In genomic region chr9:84419203-84419602, GRCh38 we compare ENCODE assay signal across 17 cellular contexts.
DNase-seq lines count a peak whose midpoint lies in the region; ATAC-seq, FAIRE-seq and TF ChIP-seq lines count a peak whose summit lies in the region.
"Had no signal": no experiment of that assay in that cellular context is flagged by ENCODE, and none has a peak within 500 bp of the region (broad histone marks: within the 10 kb centered on the region; RNA-seq: fewer than 3 reads in every experiment).

No MANE protein-coding gene starts in this region.

- H3K4me1 Mint-ChIP-seq in activated T-helper 2 cell treated with anti-CD3 and anti-CD28 coated beads, Interferon-gamma antibody, Interleukin-2, Interleukin-4, amounts not matched to agents 10 μg/mL and 5 μg/mL and 100 μg/mL, durations not matched to agents 14 hours and 24 hours and 36 hours (ENCODE audit: low read depth) = no peaks in the 10 kb centered on the region
- H3K4me1 Mint-ChIP-seq: activated naive CD4-positive, alpha-beta T cell treated with anti-CD3 and anti-CD28 coated beads, Interleukin-2, amount 50 U/mL, for 24 hours had no signal

- H3K4me1 ChIP-seq in K562 (replicated peaks in 1 of 2; ENCODE audit: control insufficient read depth in 2 of 2, insufficient read depth in 2 of 2, low read length in 2 of 2) (no peaks in the 10 kb centered on the region), right lobe of liver (no peaks in the 10 kb centered on the region)
- H3K4me1 ChIP-seq: pancreas, SJCRH30, suprapubic skin had no signal

- no peak overlapping the region for H3K9ac ChIP-seq in K562 (ENCODE audit: insufficient read depth in 1 of 2, low read depth in 2 of 2, low read length in 2 of 2)

- no peak for FAIRE-seq in K562 (lab: Jason Lieb, UNC)
- FAIRE-seq: pancreas had no signal

- TF ChIP-seq EP300 in K562 (IDR thresholded peaks at IDR 0.05; ENCODE audit: low read length) = no peak

- H3K27me3 ChIP-seq in K562 (ENCODE audit: control insufficient read depth in 2 of 2, insufficient read depth in 2 of 2, low read length in 2 of 2) (no peaks in the 10 kb centered on the region), right lobe of liver (no peaks in the 10 kb centered on the region)
- H3K27me3 ChIP-seq: hepatocyte, pancreas, suprapubic skin had no signal

- intact Hi-C loops in K562 (cut with micrococcal nuclease) (no loop called here), right lobe of liver (cut with DNase I) (no loop called here)
- intact Hi-C loops in activated T-helper 2 cell treated with anti-CD3 and anti-CD28 coated beads, Interferon-gamma antibody, Interleukin-2, Interleukin-4, amounts not matched to agents 10 μg/mL and 5 μg/mL and 100 μg/mL, durations not matched to agents 14 hours and 24 hours and 36 hours (cut with micrococcal nuclease) = no loop called here

- H3K4me2 ChIP-seq in K562 (ENCODE audit: insufficient read depth, low read length) = no peak overlapping the region
- H3K4me2 ChIP-seq: hepatocyte had no signal

- no peaks in the 10 kb centered on the region for H3K36me3 Mint-ChIP-seq in activated T-helper 2 cell treated with anti-CD3 and anti-CD28 coated beads, Interferon-gamma antibody, Interleukin-2, Interleukin-4, amounts not matched to agents 10 μg/mL and 5 μg/mL and 100 μg/mL, durations not matched to agents 14 hours and 24 hours and 36 hours (ENCODE audit: low read depth)
- H3K36me3 Mint-ChIP-seq: activated naive CD4-positive, alpha-beta T cell treated with anti-CD3 and anti-CD28 coated beads, Interleukin-2, amount 50 U/mL, for 24 hours had no signal

- H3K9me3 Mint-ChIP-seq in activated T-helper 2 cell treated with anti-CD3 and anti-CD28 coated beads, Interferon-gamma antibody, Interleukin-2, Interleukin-4, amounts not matched to agents 10 μg/mL and 5 μg/mL and 100 μg/mL, durations not matched to agents 14 hours and 24 hours and 36 hours = peaks cover 5% of the 10 kb centered on the region
- H3K9me3 Mint-ChIP-seq: activated naive CD4-positive, alpha-beta T cell treated with anti-CD3 and anti-CD28 coated beads, Interleukin-2, amount 50 U/mL, for 24 hours had no signal

- no peak for ATAC-seq in K562
- ATAC-seq in right lobe of liver = peak; percentile 47 to 71 (median 52)
- no peak for ATAC-seq in GM21390 (IDR thresholded peaks at IDR 0.05; ENCODE audit: unreplicated experiment)

- CTCF ChIA-PET in K562 (lab: Yijun Ruan, JAX; ENCODE audit: low intra/inter-chr PET ratio) = no interaction called here

- no peak overlapping the region for H3K27ac Mint-ChIP-seq in activated T-helper 2 cell treated with anti-CD3 and anti-CD28 coated beads, Interferon-gamma antibody, Interleukin-2, Interleukin-4, amounts not matched to agents 10 μg/mL and 5 μg/mL and 100 μg/mL, durations not matched to agents 14 hours and 24 hours and 36 hours
- H3K27ac Mint-ChIP-seq: activated naive CD4-positive, alpha-beta T cell treated with anti-CD3 and anti-CD28 coated beads, Interleukin-2, amount 50 U/mL, for 24 hours had no signal

- DNase-seq in ELR (ENCODE audit: low read depth) (peak; percentile 2), M059J (ENCODE audit: low read depth) (peak; percentile 10), K562 (ENCODE audit: extremely low read depth in 1 of 4, low spot score in 3 of 4) (no peak), right lobe of liver (no peak), GM13977 (ENCODE audit: low spot score) (no peak), DMS114 treated with DMSO at 0.1 percent for 48 hours (lab: John Stamatoyannopoulos, UW; ENCODE audit: unreplicated experiment) (no peak)
- no peak for DNase-seq in activated T-helper 2 cell treated with anti-CD3 and anti-CD28 coated beads, Interferon-gamma antibody, Interleukin-2, Interleukin-4, amounts not matched to agents 10 μg/mL and 5 μg/mL and 100 μg/mL, durations not matched to agents 14 hours and 24 hours and 36 hours (ENCODE audit: low spot score)
- DNase-seq: cerebellar nuclear complex, COR-L47, NCI-H187, NCI-H526, pancreas, SJCRH30 had no signal

- BruUV-seq in K562 (replicated peaks; lab: Mats Ljungman, UMichigan) = no TSS peak

- no peak for TF ChIP-seq POLR2A in K562 (conservative IDR thresholded peaks at IDR 0.05)
- no peak for TF ChIP-seq POLR2A in right lobe of liver (IDR thresholded peaks at IDR 0.05)

- TF ChIP-seq CTCF in K562 (IDR thresholded peaks at IDR 0.05 in 2 of 3, conservative IDR thresholded peaks at IDR 0.05 in 1 of 3; ENCODE audit: insufficient read depth in 2 of 3, low read depth in 1 of 3, low read length in 3 of 3) (peak in 2 of 3 experiments; percentile 17 to 22; a peak in 3 of 6 replicates), right lobe of liver (IDR thresholded peaks at IDR 0.05) (peak in 2 of 4 donors; percentile 14 to 31), GM13977 (IDR thresholded peaks at IDR 0.05; ENCODE audit: extremely low read depth, insufficient read depth, missing control alignments) (no peak)

- no peak overlapping the region for H2AFZ ChIP-seq in K562 (ENCODE audit: low read depth, low read length)
- H2AFZ ChIP-seq: hepatocyte had no signal

- H3K36me3 ChIP-seq in K562 (ENCODE audit: control insufficient read depth, insufficient read depth, low read length) (no peaks in the 10 kb centered on the region), right lobe of liver (no peaks in the 10 kb centered on the region)
- H3K36me3 ChIP-seq: pancreas, SJCRH30, suprapubic skin had no signal

- POLR2A ChIA-PET in K562 (lab: Yijun Ruan, JAX) = interaction anchor here (0.5 kb wide), 1 partner anchor 10 kb away, joined by 3 read pairs; no protein-coding TSS in a partner anchor

- TF ChIP-seq RAD21 in K562 (CRISPR knock-in tag; conservative IDR thresholded peaks at IDR 0.05 in 1 of 2, IDR thresholded peaks at IDR 0.05 in 1 of 2) = no peak; a peak in 1 of 4 replicates

- in situ Hi-C loops in K562 (cut with MboI) (loop anchor here (25.0 kb wide), 1 partner anchor 543 kb away; no protein-coding TSS in a partner anchor), GM13977 (cut with MboI; ENCODE audit: low pct_unique_long_range_greater_than_20kb, low sequenced_read_pairs, unreplicated experiment) (no loop called here)

- H3K4me3 ChIP-seq in K562 (no peak overlapping the region), right lobe of liver (no peak overlapping the region)
- H3K4me3 ChIP-seq: hepatocyte, pancreas, SJCRH30, suprapubic skin had no signal

- no peaks in the 10 kb centered on the region for H3K27me3 Mint-ChIP-seq in activated T-helper 2 cell treated with anti-CD3 and anti-CD28 coated beads, Interferon-gamma antibody, Interleukin-2, Interleukin-4, amounts not matched to agents 10 μg/mL and 5 μg/mL and 100 μg/mL, durations not matched to agents 14 hours and 24 hours and 36 hours (ENCODE audit: low read depth)

- WGBS in K562 (ENCODE audit: insufficient coverage, low coverage, missing lambda C conversion rate) = 0% methylated on average over 1 of the region's 2 CpGs
- WGBS in right lobe of liver (ENCODE audit: insufficient coverage, low coverage, low lambda C conversion rate, missing lambda C conversion rate) = 28% methylated on average over 2 of the region's 2 CpGs

- H3K9me3 ChIP-seq in K562 (replicated peaks; ENCODE audit: control insufficient read depth, insufficient read depth, low read depth, low read length) (no peaks in the 10 kb centered on the region), right lobe of liver (no peaks in the 10 kb centered on the region)
- H3K9me3 ChIP-seq: pancreas, SJCRH30, suprapubic skin had no signal

- H3K27ac ChIP-seq in K562 (ENCODE audit: extremely low read depth, low read depth, low read length) = no peak overlapping the region
- no peak overlapping the region for H3K27ac ChIP-seq in right lobe of liver
- H3K27ac ChIP-seq: hepatocyte, pancreas, SJCRH30, suprapubic skin had no signal

- H3K9me1 ChIP-seq in K562 (ENCODE audit: control insufficient read depth, insufficient read depth, low read length) = no peaks in the 10 kb centered on the region

- no peak overlapping the region for H3K4me3 Mint-ChIP-seq in activated T-helper 2 cell treated with anti-CD3 and anti-CD28 coated beads, Interferon-gamma antibody, Interleukin-2, Interleukin-4, amounts not matched to agents 10 μg/mL and 5 μg/mL and 100 μg/mL, durations not matched to agents 14 hours and 24 hours and 36 hours (ENCODE audit: low read depth)
- H3K4me3 Mint-ChIP-seq: activated naive CD4-positive, alpha-beta T cell treated with anti-CD3 and anti-CD28 coated beads, Interleukin-2, amount 50 U/mL, for 24 hours had no signal

- no peaks in the 10 kb centered on the region for H4K20me1 ChIP-seq in K562 (replicated peaks; ENCODE audit: control insufficient read depth, insufficient read depth, low read length)

- no peaks in the 10 kb centered on the region for H3K79me2 ChIP-seq in K562 (ENCODE audit: control insufficient read depth, insufficient read depth, low read length)
- H3K79me2 ChIP-seq: hepatocyte had no signal

TF ChIP-seq in K562, 482 proteins besides CTCF, POLR2A, EP300 and RAD21:
- TF ChIP-seq POLR3A (IDR thresholded peaks at IDR 0.05; ENCODE audit: borderline replicate concordance, extremely low read depth, insufficient read depth, insufficient read length) (no peak), TAF9B (IDR thresholded peaks at IDR 0.05; ENCODE audit: partially characterized antibody) (no peak), BRF2 (IDR thresholded peaks at IDR 0.05; ENCODE audit: borderline replicate concordance, insufficient read depth, insufficient read length) (no peak), PPARD (CRISPR knock-in tag; IDR thresholded peaks at IDR 0.05) (no peak), ZFP1 (CRISPR knock-in tag; IDR thresholded peaks at IDR 0.05) (no peak), TEAD1 (CRISPR knock-in tag; IDR thresholded peaks at IDR 0.05) (no peak), SNRNP70 (optimal IDR thresholded peaks at IDR 0.05; ENCODE audit: low read depth, low read length) (no peak)
- TF ChIP-seq, protein P1, sequence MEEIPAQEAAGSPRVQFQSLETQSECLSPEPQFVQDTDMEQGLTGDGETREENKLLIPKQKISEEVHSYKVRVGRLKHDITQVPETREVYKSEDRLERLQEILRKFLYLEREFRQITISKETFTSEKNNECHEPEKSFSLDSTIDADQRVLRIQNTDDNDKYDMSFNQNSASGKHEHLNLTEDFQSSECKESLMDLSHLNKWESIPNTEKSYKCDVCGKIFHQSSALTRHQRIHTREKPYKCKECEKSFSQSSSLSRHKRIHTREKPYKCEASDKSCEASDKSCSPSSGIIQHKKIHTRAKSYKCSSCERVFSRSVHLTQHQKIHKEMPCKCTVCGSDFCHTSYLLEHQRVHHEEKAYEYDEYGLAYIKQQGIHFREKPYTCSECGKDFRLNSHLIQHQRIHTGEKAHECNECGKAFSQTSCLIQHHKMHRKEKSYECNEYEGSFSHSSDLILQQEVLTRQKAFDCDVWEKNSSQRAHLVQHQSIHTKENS (CRISPR knock-in tag; IDR thresholded peaks at IDR 0.05) = no peak
TF ChIP-seq in K562: peak in this region for 0.

Comparison
In these comparisons a context has a peak if more than half of its experiments do, and no peak if none do; other contexts are left out.
1. DNase-seq: peak in ELR (single experiment) and M059J (single experiment); none in K562 (0 of 4), right lobe of liver (0 of 3), activated T-helper 2 cell treated with anti-CD3 and anti-CD28 coated beads, Interferon-gamma antibody, Interleukin-2, Interleukin-4, amounts not matched to agents 10 μg/mL and 5 μg/mL and 100 μg/mL, durations not matched to agents 14 hours and 24 hours and 36 hours (single experiment), GM13977 (single experiment) and DMS114 treated with DMSO at 0.1 percent for 48 hours (single experiment).
2. ATAC-seq: peak in right lobe of liver (4 of 4); none in K562 (single experiment) and GM21390 (single experiment).